ENCODE assay signal across 8 cellular contexts in genomic region chr14:77040059-77040308, GRCh38. TPM values are rescaled to one million over a fixed set of nuclear protein-coding genes. Genes with fewer than 3 reads are reported as not detected.
A peak's percentile ranks its signal among the peaks of the same experiment; 100 is the strongest.
DNase-seq lines count a peak whose midpoint lies in the region; ATAC-seq lines count a peak whose summit lies in the region.

No MANE protein-coding gene starts in this region.

- H3K27me3 ChIP-seq in HUES64 (ENCODE audit: insufficient read depth, low read length) (peaks cover 15% of the 10 kb centered on the region; the same call in 1 of the 2 replicates), neuron (ENCODE audit: insufficient read depth, low read length) (no peaks in the 10 kb centered on the region)

- no peaks in the 10 kb centered on the region for H3K36me3 Mint-ChIP-seq in dendritic cell treated with granulocyte-macrophage colony-stimulating factor and Interleukin-4, amounts not matched to agents 40 ng/mL and 50 ng/mL, for 4 days (ENCODE audit: low read depth)

- H3K4me1 Mint-ChIP-seq in dendritic cell treated with granulocyte-macrophage colony-stimulating factor and Interleukin-4, amounts not matched to agents 40 ng/mL and 50 ng/mL, for 4 days (ENCODE audit: low read depth) = peaks cover 87% of the 10 kb centered on the region

- peaks cover 75% of the 10 kb centered on the region for H3K4me1 ChIP-seq in HUES64 (ENCODE audit: insufficient read depth, low read length)
- peaks cover 84% of the 10 kb centered on the region for H3K4me1 ChIP-seq in neuron (ENCODE audit: insufficient read depth, low read length)

- H2AFZ ChIP-seq in neuron (ENCODE audit: low read depth, low read length) = no peak overlapping the region

- no peak overlapping the region for H3K4me3 Mint-ChIP-seq in dendritic cell treated with granulocyte-macrophage colony-stimulating factor and Interleukin-4, amounts not matched to agents 40 ng/mL and 50 ng/mL, for 4 days

- intact Hi-C loops in Right ventricle myocardium inferior (cut with DNase I) (loop anchor here (1.0 to 5.0 kb wide), 4 partner anchors 12 to 121 kb away; partner anchors contain the start of genes CIPC and IRF2BPL), cardiac septum (cut with DNase I) (loop anchor here (1.0 to 5.0 kb wide), 2 partner anchors 83 to 121 kb away; no protein-coding TSS in a partner anchor)
- intact Hi-C loops in dendritic cell treated with granulocyte-macrophage colony-stimulating factor and Interleukin-4, amounts not matched to agents 40 ng/mL and 50 ng/mL, for 4 days (cut with micrococcal nuclease) = loop anchor here (1.0 to 5.0 kb wide), 2 partner anchors 12 to 83 kb away; partner anchors contain the start of gene IRF2BPL

- peak overlapping the region; percentile 92 for H3K27ac Mint-ChIP-seq in dendritic cell treated with granulocyte-macrophage colony-stimulating factor and Interleukin-4, amounts not matched to agents 40 ng/mL and 50 ng/mL, for 4 days

- peak; percentile 82 for ATAC-seq in Right ventricle myocardium inferior

- no peaks in the 10 kb centered on the region for H3K27me3 Mint-ChIP-seq in dendritic cell treated with granulocyte-macrophage colony-stimulating factor and Interleukin-4, amounts not matched to agents 40 ng/mL and 50 ng/mL, for 4 days

- WGBS in HUES64 = 4% methylated on average over 9 of the region's 10 CpGs

- H3K4me3 ChIP-seq in HUES64 (ENCODE audit: low read length) = peak overlapping the region; percentile 53
- peak overlapping the region; percentile 28 for H3K4me3 ChIP-seq in neuron (ENCODE audit: low read length)

- H3K36me3 ChIP-seq in HUES64 (ENCODE audit: insufficient read depth, low read length) (no peaks in the 10 kb centered on the region), neuron (ENCODE audit: insufficient read depth, low read length) (no peaks in the 10 kb centered on the region)

- peak overlapping the region; percentile 38; the same call in 1 of the 2 replicates for H3K27ac ChIP-seq in HUES64 (ENCODE audit: low read depth, low read length)

- DNase-seq in Right ventricle myocardium inferior (ENCODE audit: missing footprints) (no peak), cardiac septum (ENCODE audit: low spot score) (no peak), LoVo (ENCODE audit: low spot score) (no peak), NCI-H82 treated with DMSO at 0.1 percent for 48 hours (lab: John Stamatoyannopoulos, UW; ENCODE audit: unreplicated experiment) (no peak)
- DNase-seq in activated CD4-positive, alpha-beta T cell treated with anti-CD3 and anti-CD28 coated beads, Interleukin-2, amount 50 U/mL, for 48 hours = no peak

- no peaks in the 10 kb centered on the region for H3K9me3 Mint-ChIP-seq in dendritic cell treated with granulocyte-macrophage colony-stimulating factor and Interleukin-4, amounts not matched to agents 40 ng/mL and 50 ng/mL, for 4 days

- H3K9ac ChIP-seq in HUES64 (ENCODE audit: low read depth, low read length) = no peak overlapping the region

- H3K9me3 ChIP-seq in HUES64 (ENCODE audit: insufficient read depth, low read depth, low read length) = no peaks in the 10 kb centered on the region
- no peaks in the 10 kb centered on the region for H3K9me3 ChIP-seq in neuron (ENCODE audit: low read length)

RNA-seq across cellular contexts. Expression of gene IRF2BPL, which starts 11.5 kb away (rescaled TPM):
- total RNA-seq in Right ventricle myocardium inferior (41.1 TPM), cardiac septum (46.0 TPM)
- polyA plus RNA-seq in HUES64 (2013, experiment 1 of 2) = 46.8 TPM
- polyA plus RNA-seq in HUES64 (2013, experiment 2 of 2) = 53.2 TPM

RNA-seq across cellular contexts. Expression of gene CIPC, which starts 58.1 kb away (rescaled TPM):
- total RNA-seq in Right ventricle myocardium inferior (72.7 TPM), cardiac septum (45.9 TPM)
- polyA plus RNA-seq in HUES64 (2013, experiment 1 of 2) = 17.7 TPM
- 16.9 TPM for polyA plus RNA-seq in HUES64 (2013, experiment 2 of 2)
